In the genomic region with DNA sequence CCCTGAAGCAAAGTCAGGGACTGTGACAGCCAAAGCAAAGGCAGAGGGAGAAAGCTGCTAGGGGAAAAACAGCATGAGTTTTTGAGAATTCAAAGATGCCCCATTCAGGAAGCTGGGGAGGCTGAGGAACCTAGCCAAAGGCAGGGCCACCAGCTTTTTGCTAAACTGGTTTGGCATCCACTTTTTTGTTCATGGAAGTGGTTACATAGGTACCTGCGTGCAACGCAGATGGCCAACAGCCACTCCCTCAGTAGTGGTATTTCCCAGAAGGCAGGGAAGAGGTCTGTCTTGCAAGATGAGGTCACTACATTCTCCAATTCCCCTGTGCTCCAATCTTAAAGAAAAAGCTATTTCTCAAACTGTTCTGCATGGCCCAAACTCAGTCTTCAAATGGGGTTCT, we compare ENCODE assay signal across 23 cellular contexts. TPM values are rescaled to one million over a fixed set of nuclear protein-coding genes. Genes with fewer than 3 reads are reported as not detected.
DNase-seq lines count a peak whose midpoint lies in the region; ATAC-seq, FAIRE-seq and TF ChIP-seq lines count a peak whose summit lies in the region.
"Had no signal": no experiment of that assay in that cellular context is flagged by ENCODE, and none has a peak within 500 bp of the region (broad histone marks: within the 10 kb centered on the region; RNA-seq: fewer than 3 reads in every experiment).

No MANE protein-coding gene starts in this region.

- H3K4me1 ChIP-seq in RWPE2 (ENCODE audit: insufficient read depth, poor library complexity, severe bottlenecking) (peaks cover 11% of the 10 kb centered on the region), foreskin keratinocyte (no peaks in the 10 kb centered on the region), HAP-1 (peaks cover 11% of the 10 kb centered on the region)
- H3K4me1 ChIP-seq: heart left ventricle had no signal

- H3K4me3 ChIP-seq in LNCaP clone FGC (ENCODE audit: low read depth, low read length): no peak overlapping the region
- H3K4me3 ChIP-seq in RWPE2 (ENCODE audit: severe bottlenecking): no peak overlapping the region
- H3K4me3 ChIP-seq in HAP-1: no peak overlapping the region
- H3K4me3 ChIP-seq: heart left ventricle, tibial nerve had no signal

- no peak for FAIRE-seq in D721Med (lab: Jason Lieb, UNC)
- FAIRE-seq: HTR-8/SVneo had no signal

- no peak for TF ChIP-seq CTCF in LNCaP clone FGC (IDR thresholded peaks at IDR 0.05; ENCODE audit: control insufficient read depth, extremely low read depth, insufficient read depth)
- no peak for TF ChIP-seq CTCF in RWPE2 (IDR thresholded peaks at IDR 0.05; ENCODE audit: poor library complexity, severe bottlenecking)
- TF ChIP-seq CTCF in foreskin keratinocyte (conservative IDR thresholded peaks at IDR 0.05): no peak
- no peak for TF ChIP-seq CTCF in D721Med (IDR thresholded peaks at IDR 0.05; ENCODE audit: insufficient read depth, missing control alignments)

- H3K27me3 ChIP-seq in RWPE2 (ENCODE audit: insufficient read depth, poor library complexity, severe bottlenecking) (no peaks in the 10 kb centered on the region), foreskin keratinocyte (peaks cover 21% of the 10 kb centered on the region), HAP-1 (ENCODE audit: low read depth) (no peaks in the 10 kb centered on the region)
- H3K27me3 ChIP-seq: tibial nerve had no signal

- DNase-seq in LNCaP clone FGC (ENCODE audit: low read depth) (peak; percentile 7), RWPE2 (ENCODE audit: low spot score) (no peak), foreskin keratinocyte (peak; percentile 35 to 77), stromal cell of bone marrow (ENCODE audit: low read depth) (peak; percentile 9), HAP-1 (ENCODE audit: low spot score in 2 of 2) (no peak), D721Med (ENCODE audit: insufficient read length, low spot score) (no peak), glomerular visceral epithelial cell (ENCODE audit: extremely low spot score) (no peak)
- DNase-seq: activated CD4-positive, alpha-beta T cell treated with anti-CD3 and anti-CD28 coated beads, Interleukin-2, amount 50 U/mL, for 4 hours; activated naive CD4-positive, alpha-beta T cell; activated T-cell treated with anti-CD3 and anti-CD28 coated beads for 4 hours; amygdala; GOT3; heart left ventricle; Karpas-422; naive thymus-derived CD8-positive, alpha-beta T cell; stimulated activated CD4-positive, alpha-beta T cell treated with anti-CD3 and anti-CD28 coated beads, Interleukin-1b, Interleukin-23, amount 100 ng/mL, for 48 hours; stimulated activated naive CD4-positive, alpha-beta T cell; SW 1271 had no signal

- H3K36me3 ChIP-seq in RWPE2 (ENCODE audit: low read depth) (no peaks in the 10 kb centered on the region), HAP-1 (replicated peaks) (no peaks in the 10 kb centered on the region)
- H3K36me3 ChIP-seq: heart left ventricle, tibial nerve had no signal

- no peak overlapping the region for H3K27ac ChIP-seq in RWPE2 (ENCODE audit: poor library complexity, severe bottlenecking)
- no peak overlapping the region for H3K27ac ChIP-seq in foreskin keratinocyte
- H3K27ac ChIP-seq: heart left ventricle, parathyroid adenoma, tibial nerve had no signal

- ATAC-seq in RWPE2 (ENCODE audit: low read depth) (peak; percentile 79), foreskin keratinocyte (peak; percentile 73), HG03469 (IDR thresholded peaks at IDR 0.05; ENCODE audit: unreplicated experiment) (no peak)
- ATAC-seq: heart left ventricle; naive thymus-derived CD8-positive, alpha-beta T cell had no signal

- in situ Hi-C loops in HAP-1 (cut with MboI; ENCODE audit: low sequenced_read_pairs): no loop called here

- H3K9me3 ChIP-seq in RWPE2 (ENCODE audit: severe bottlenecking): no peaks in the 10 kb centered on the region
- no peaks in the 10 kb centered on the region for H3K9me3 ChIP-seq in HAP-1
- H3K9me3 ChIP-seq: heart left ventricle, tibial nerve had no signal

RNA-seq across cellular contexts. Expression of a gene that starts 33.1 kb away (rescaled TPM):
- 6.8 and 8.4 TPM in 2 replicates for total RNA-seq in foreskin keratinocyte
- polyA plus RNA-seq in foreskin keratinocyte: 4.7 and 5.3 TPM in 2 replicates
- total RNA-seq: G401; naive thymus-derived CD8-positive, alpha-beta T cell had no signal

Comparison
In these comparisons a context has a peak if more than half of its experiments do, and no peak if none do; other contexts are left out.
1. DNase-seq: peak in LNCaP clone FGC (single experiment), foreskin keratinocyte (2 of 2) and stromal cell of bone marrow (single experiment); none in RWPE2 (single experiment), HAP-1 (0 of 2), D721Med (single experiment) and glomerular visceral epithelial cell (single experiment).